ENCODE assay signal across 9 cellular contexts in the genomic region with DNA sequence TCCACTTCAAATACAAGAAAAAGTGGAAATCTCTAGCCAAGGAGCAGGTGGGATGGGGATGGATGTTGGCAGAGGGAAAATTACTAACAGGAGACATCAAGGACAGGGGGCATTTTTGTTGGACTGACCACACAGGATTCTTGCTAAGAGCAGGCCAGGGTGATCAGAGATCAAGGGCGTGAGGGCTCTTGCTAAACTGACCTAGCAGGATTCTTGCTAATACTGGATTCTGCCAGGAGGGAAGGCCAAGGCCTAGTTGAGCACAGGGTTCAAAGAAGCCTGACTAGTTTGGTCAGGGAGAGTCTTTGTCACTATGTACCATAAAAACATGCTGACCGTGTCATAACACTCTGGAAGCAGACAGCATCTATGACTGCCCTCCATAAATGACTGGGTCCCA.
"Had no signal": no experiment of that assay in that cellular context is flagged by ENCODE, and none has a peak within 500 bp of the region (broad histone marks: within the 10 kb centered on the region; RNA-seq: fewer than 3 reads in every experiment).

No MANE protein-coding gene starts in this region.

- H3K36me3 ChIP-seq: HAP-1 had no signal

- H3K4me1 ChIP-seq: HAP-1 had no signal

- H3K9me3 Mint-ChIP-seq: HFFc6 had no signal

- H3K9me3 ChIP-seq: HAP-1 had no signal

- H3K4me1 Mint-ChIP-seq: GM23338, H9 had no signal

- H3K9ac ChIP-seq: GM23248 had no signal

- H3K27ac Mint-ChIP-seq: GM23338, H9 had no signal

- H2AFZ ChIP-seq: GM23248, GM23338 had no signal

- ATAC-seq: GM23338, HCT116 had no signal

- H3K4me2 ChIP-seq: GM23338 had no signal

- H3K27ac ChIP-seq: GM23248 had no signal

- H3K4me3 ChIP-seq: GM23248, GM23338, HAP-1 had no signal

- H3K4me3 Mint-ChIP-seq: GM23338, H9 had no signal

- DNase-seq: GM23248, GOT3, H7, H9, HCEC 1CT, HFFc6 had no signal
